10 cellular contexts compared by ENCODE assay signal in genomic region chr19:35544110-35544802, GRCh38. TPM values are rescaled to one million over a fixed set of nuclear protein-coding genes. Genes with fewer than 3 reads are reported as not detected.
DNase-seq lines count a peak whose midpoint lies in the region; ATAC-seq and TF ChIP-seq lines count a peak whose summit lies in the region.
"Had no signal": no experiment of that assay in that cellular context is flagged by ENCODE, and none has a peak within 500 bp of the region (broad histone marks: within the 10 kb centered on the region; RNA-seq: fewer than 3 reads in every experiment).

No MANE protein-coding gene starts in this region.

- no peak for TF ChIP-seq RAD21 in liver (IDR thresholded peaks at IDR 0.05)

- peaks cover 10% of the 10 kb centered on the region for H3K36me3 Mint-ChIP-seq in activated naive CD4-positive, alpha-beta T cell treated with anti-CD3 and anti-CD28 coated beads, Interleukin-2, amount 10 ng/mL, durations not matched to agents 7 days and 5 days

- H3K4me1 ChIP-seq in adipocyte (ENCODE audit: control insufficient read depth, insufficient read depth, low read length) (peaks cover 19% of the 10 kb centered on the region), liver (ENCODE audit: control insufficient read depth in 4 of 4, insufficient read depth in 4 of 4, low read length in 3 of 4) (peaks cover 0 to 20% (median 14%) of the 10 kb centered on the region in 4 donors), tibial nerve (peaks cover 0 to 37% (median 15%) of the 10 kb centered on the region in 4 donors)

- H3K36me3 ChIP-seq in adipocyte (ENCODE audit: control insufficient read depth, insufficient read depth, low read length, severe bottlenecking) (peaks cover 11% of the 10 kb centered on the region), liver (ENCODE audit: control insufficient read depth in 4 of 4, insufficient read depth in 3 of 4, low read depth in 1 of 4, low read length in 3 of 4) (no peaks in the 10 kb centered on the region), tibial nerve (peaks cover 0 to 45% (median 0%) of the 10 kb centered on the region in 3 donors)

- TF ChIP-seq POLR2A in tibial nerve (IDR thresholded peaks at IDR 0.05) = no peak

- TF ChIP-seq CTCF in liver (IDR thresholded peaks at IDR 0.05; ENCODE audit: low read depth, low read length, missing input control) (no peak), tibial nerve (IDR thresholded peaks at IDR 0.05) (no peak)

- peak overlapping the region; percentile 86 for H3K27ac Mint-ChIP-seq in activated naive CD4-positive, alpha-beta T cell treated with anti-CD3 and anti-CD28 coated beads, Interleukin-2, amount 10 ng/mL, durations not matched to agents 7 days and 5 days

- no peaks in the 10 kb centered on the region for H3K9me3 ChIP-seq in adipocyte (ENCODE audit: control insufficient read depth, low read length)
- H3K9me3 ChIP-seq in liver (ENCODE audit: control insufficient read depth in 4 of 4, low read length in 3 of 4) = no peaks in the 10 kb centered on the region
- H3K9me3 ChIP-seq in tibial nerve = no peaks in the 10 kb centered on the region

- DNase-seq in activated naive CD4-positive, alpha-beta T cell treated with anti-CD3 and anti-CD28 coated beads, Interleukin-2, amount 10 ng/mL, durations not matched to agents 7 days and 5 days = no peak
- no peak for DNase-seq in activated naive CD4-positive, alpha-beta T cell treated with anti-CD3 and anti-CD28 coated beads, Interleukin-2, amount 50 U/mL, for 16 hours
- no peak for DNase-seq in adipocyte (ENCODE audit: low read depth)
- no peak for DNase-seq in tibial nerve (ENCODE audit: low spot score in 2 of 2)
- DNase-seq in 8988T = no peak
- no peak for DNase-seq in activated CD4-positive, alpha-beta T cell treated with anti-CD3 and anti-CD28 coated beads for 48 hours
- DNase-seq: DMS 273 treated with DMSO at 0.1 percent for 48 hours, left colon had no signal

- TF ChIP-seq EP300 in tibial nerve (IDR thresholded peaks at IDR 0.05) = no peak

- peak overlapping the region; percentile 87 for H3K4me3 Mint-ChIP-seq in activated naive CD4-positive, alpha-beta T cell treated with anti-CD3 and anti-CD28 coated beads, Interleukin-2, amount 10 ng/mL, durations not matched to agents 7 days and 5 days

- CTCF ChIA-PET in activated naive CD4-positive, alpha-beta T cell treated with anti-CD3 and anti-CD28 coated beads, Interleukin-2, amount 10 ng/mL, durations not matched to agents 7 days and 5 days (lab: Charles Lee) = interaction anchor here (0.9 to 1.4 kb wide), 2 partner anchors 10 to 150 kb away, joined by 3 to 4 read pairs; no protein-coding TSS in a partner anchor

- no peak overlapping the region for H3K27ac ChIP-seq in liver (ENCODE audit: low read depth in 1 of 2, low read length in 2 of 2)
- H3K27ac ChIP-seq in tibial nerve = peak overlapping the region in 1 of 4 donors; percentile 88

- WGBS in liver = 89% methylated on average over 3 of the region's 3 CpGs
- WGBS in tibial nerve, 2 donors = 57 to 72% methylated on average over 3 of the region's 3 CpGs

- H3K4me1 Mint-ChIP-seq in activated naive CD4-positive, alpha-beta T cell treated with anti-CD3 and anti-CD28 coated beads, Interleukin-2, amount 10 ng/mL, durations not matched to agents 7 days and 5 days = peaks cover 36% of the 10 kb centered on the region

- ATAC-seq in HG02840 (IDR thresholded peaks at IDR 0.05; ENCODE audit: low FRiP score, unreplicated experiment) = no peak

- H3K9ac ChIP-seq in adipocyte (ENCODE audit: low read length) (peak overlapping the region; percentile 98), liver (ENCODE audit: low read depth in 1 of 2, low read length in 2 of 2) (no peak overlapping the region)

- no peaks in the 10 kb centered on the region for H3K27me3 Mint-ChIP-seq in activated naive CD4-positive, alpha-beta T cell treated with anti-CD3 and anti-CD28 coated beads, Interleukin-2, amount 10 ng/mL, durations not matched to agents 7 days and 5 days

- H3K4me3 ChIP-seq in adipocyte (ENCODE audit: low read length) (peak overlapping the region; percentile 97), liver (ENCODE audit: low read depth in 1 of 3, low read length in 3 of 3) (peak overlapping the region; percentile 83 to 88 (median 85)), tibial nerve (peak overlapping the region; percentile 56 to 98 (median 80))

- H3K27me3 ChIP-seq in adipocyte (replicated peaks; ENCODE audit: control insufficient read depth, insufficient read depth, low read length) = no peaks in the 10 kb centered on the region
- H3K27me3 ChIP-seq in liver (ENCODE audit: control insufficient read depth in 4 of 4, insufficient read depth in 4 of 4, low read length in 3 of 4) = no peaks in the 10 kb centered on the region
- H3K27me3 ChIP-seq in tibial nerve = no peaks in the 10 kb centered on the region

- no peaks in the 10 kb centered on the region for H3K9me3 Mint-ChIP-seq in activated naive CD4-positive, alpha-beta T cell treated with anti-CD3 and anti-CD28 coated beads, Interleukin-2, amount 10 ng/mL, durations not matched to agents 7 days and 5 days

TF ChIP-seq in liver, 16 proteins besides CTCF, POLR2A, EP300 and RAD21:
- TF ChIP-seq TAF1 (conservative IDR thresholded peaks at IDR 0.05) (no peak), YY1 (IDR thresholded peaks at IDR 0.05) (no peak), FOXA1 (IDR thresholded peaks at IDR 0.05) (no peak), SP1 (IDR thresholded peaks at IDR 0.05) (no peak), ATF3 (IDR thresholded peaks at IDR 0.05) (no peak)

RNA-seq across cellular contexts. Expression of gene TMEM147, which starts 1.2 kb away (rescaled TPM):
- total RNA-seq in liver = 10 to 100 TPM; 18.1 to 28.0 TPM
- polyA plus RNA-seq in liver = 10 to 100 TPM; 61.3 to 97.4 TPM
- 100 to 1,000 TPM in 1 of 4 donors, 10 to 100 TPM in 3; 63.8 to 103 (median 68.2) TPM for total RNA-seq in tibial nerve

RNA-seq across cellular contexts. Expression of gene GAPDHS, which starts 11.0 kb away (rescaled TPM):
- total RNA-seq in liver (not detected), tibial nerve (not detected)
- polyA plus RNA-seq in liver = not detected
- total RNA-seq: left colon had no signal

RNA-seq across cellular contexts. Expression of gene SBSN, which starts 16.1 kb away (rescaled TPM):
- not detected for total RNA-seq in liver
- polyA plus RNA-seq in liver = not detected
- not detected for total RNA-seq in tibial nerve
- total RNA-seq: left colon had no signal

RNA-seq across cellular contexts. Expression of gene ATP4A, which starts 19.2 kb away (rescaled TPM):
- not detected for total RNA-seq in liver
- not detected for polyA plus RNA-seq in liver
- total RNA-seq in tibial nerve = under 1 TPM in 1 of 4 donors, not detected in 3; 0.63 TPM
- total RNA-seq: left colon had no signal

RNA-seq across cellular contexts. Expression of gene DMKN, which starts 30.8 kb away (rescaled TPM):
- total RNA-seq in liver = 1 to 10 TPM; 1.7 to 9.4 TPM
- 1 to 10 TPM; 1.4 to 3.1 TPM for polyA plus RNA-seq in liver
- total RNA-seq in tibial nerve = 10 to 100 TPM in 3 of 4 donors, 1 to 10 TPM in 1; 8.2 to 33.5 (median 26.5) TPM
